ENCODE assay signal across 30 cellular contexts in genomic region chr18:58077329-58077728, GRCh38.
"Had no signal": no experiment of that assay in that cellular context is flagged by ENCODE, and none has a peak within 500 bp of the region (broad histone marks: within the 10 kb centered on the region; RNA-seq: fewer than 3 reads in every experiment).

No MANE protein-coding gene starts in this region.

- FAIRE-seq: astrocyte, colon had no signal

- H3K27me3 ChIP-seq: esophagus muscularis mucosa, foreskin keratinocyte, gastrocnemius medialis, heart right ventricle had no signal

- H3K36me3 ChIP-seq: esophagus muscularis mucosa, gastrocnemius medialis, heart right ventricle had no signal

- ATAC-seq: activated T-cell treated with anti-CD3 and anti-CD28 coated beads, Interleukin-2, amount 50 U/mL, for 4 hours; activated T-helper 17 cell treated with anti-CD3 and anti-CD28 coated beads, Interleukin-2, amount 50 U/mL, for 72 hours; effector memory CD8-positive, alpha-beta T cell; foreskin keratinocyte; gastrocnemius medialis; heart right ventricle; T-helper 17 cell; WTC11 had no signal

- DNase-seq: activated CD4-positive, alpha-beta memory T cell treated with anti-CD3 and anti-CD28 coated beads, Interleukin-2, amount 10 ng/mL, durations not matched to agents 7 days and 5 days; activated CD4-positive, alpha-beta T cell treated with anti-CD3 and anti-CD28 coated beads for 1 hour; activated CD4-positive, alpha-beta T cell treated with anti-CD3 and anti-CD28 coated beads for 4 hours; activated CD4-positive, alpha-beta T cell treated with anti-CD3 and anti-CD28 coated beads, Interleukin-2, amount 10 ng/mL, durations not matched to agents 7 days and 5 days; activated CD4-positive, alpha-beta T cell treated with anti-CD3 and anti-CD28 coated beads, Interleukin-2, amount 50 U/mL, for 4 hours; activated effector memory CD4-positive, alpha-beta T cell treated with Interleukin-2 at 50 U/mL for 16 hours; activated gamma-delta T cell treated with Interleukin-2 at 50 U/mL for 16 hours; activated naive CD4-positive, alpha-beta T cell treated with anti-CD3 and anti-CD28 coated beads, Interleukin-2, amount 50 U/mL, for 16 hours; activated naive CD4-positive, alpha-beta T cell treated with Interleukin-2 at 50 U/mL for 16 hours; activated T-cell treated with anti-CD3 and anti-CD28 coated beads, Interleukin-2, amount 50 U/mL, for 4 hours; amniotic stem cell; anterior cingulate cortex; caudate nucleus; cortex of kidney; dermis blood vessel endothelial cell; effector CD4-positive, alpha-beta T cell; effector memory CD8-positive, alpha-beta T cell; erythroblast; foreskin keratinocyte; gastrocnemius medialis; glutamatergic neuron; heart right ventricle; T-helper 1 cell; T-helper 17 cell; T1000 had no signal

- H3K9me3 ChIP-seq: esophagus muscularis mucosa, gastrocnemius medialis, heart right ventricle had no signal

- H3K27ac ChIP-seq: esophagus muscularis mucosa, foreskin keratinocyte, gastrocnemius medialis, heart right ventricle had no signal

- H3K4me1 ChIP-seq: gastrocnemius medialis, heart right ventricle had no signal

- H3K4me3 ChIP-seq: esophagus muscularis mucosa, gastrocnemius medialis, heart right ventricle had no signal
